ENCODE assay signal across 1 cellular context in genomic region chr1:246526380-246526779, GRCh38.
TF ChIP-seq lines count a peak whose summit lies in the region.

No MANE protein-coding gene starts in this region.

TF ChIP-seq in HepG2, 621 proteins besides CTCF, POLR2A, EP300 and RAD21:
- no peak for TF ChIP-seq HOXA9 (CRISPR knock-in tag; IDR thresholded peaks at IDR 0.05; ENCODE audit: borderline replicate concordance)
